In genomic region chr12:46222642-46223041, GRCh38 we compare ENCODE assay signal across 16 cellular contexts. TPM values are rescaled to one million over a fixed set of nuclear protein-coding genes. Genes with fewer than 3 reads are reported as not detected.
DNase-seq lines count a peak whose midpoint lies in the region; ATAC-seq and TF ChIP-seq lines count a peak whose summit lies in the region.
"Had no signal": no experiment of that assay in that cellular context is flagged by ENCODE, and none has a peak within 500 bp of the region (broad histone marks: within the 10 kb centered on the region; RNA-seq: fewer than 3 reads in every experiment).

No MANE protein-coding gene starts in this region.

- peaks cover 41% of the 10 kb centered on the region for H3K4me1 Mint-ChIP-seq in MCF 10A (ENCODE audit: insufficient read depth, unreplicated experiment)
- peaks cover 68% of the 10 kb centered on the region for H3K4me1 Mint-ChIP-seq in T-helper 17 cell

- POLR2A ChIA-PET in MCF 10A (lab: Yijun Ruan, JAX) = interaction anchor here (0.8 to 1.8 kb wide), 4 partner anchors 13 to 46 kb away, joined by 3 to 6 read pairs (median 4); partner anchors contain the start of gene SLC38A1

- H3K4me3 ChIP-seq in mammary epithelial cell (replicated peaks in 1 of 3; ENCODE audit: insufficient read depth in 1 of 3, low read depth in 2 of 3, low read length in 3 of 3) = no peak overlapping the region
- H3K4me3 ChIP-seq in gastroesophageal sphincter = no peak overlapping the region
- H3K4me3 ChIP-seq in uterus = no peak overlapping the region
- H3K4me3 ChIP-seq: pancreas, upper lobe of left lung had no signal

- no peak for TF ChIP-seq CTCF in MCF 10A (IDR thresholded peaks at IDR 0.05; ENCODE audit: unreplicated experiment)
- TF ChIP-seq CTCF in mammary epithelial cell (conservative IDR thresholded peaks at IDR 0.05 in 1 of 2, IDR thresholded peaks at IDR 0.05 in 1 of 2; ENCODE audit: extremely low read depth in 1 of 2, insufficient read depth in 1 of 2, low read depth in 1 of 2, low read length in 2 of 2) = no peak
- TF ChIP-seq CTCF in gastroesophageal sphincter (IDR thresholded peaks at IDR 0.05) = no peak
- no peak for TF ChIP-seq CTCF in uterus (IDR thresholded peaks at IDR 0.05)

- H3K27me3 ChIP-seq in mammary epithelial cell (ENCODE audit: insufficient read depth, low read length) = no peaks in the 10 kb centered on the region
- no peaks in the 10 kb centered on the region for H3K27me3 ChIP-seq in gastroesophageal sphincter
- no peaks in the 10 kb centered on the region for H3K27me3 ChIP-seq in uterus
- H3K27me3 ChIP-seq: pancreas, upper lobe of left lung had no signal

- no peak overlapping the region for H2AFZ ChIP-seq in mammary epithelial cell (ENCODE audit: low read depth, low read length)

- dilution Hi-C loops in mammary epithelial cell (cut with HindIII; ENCODE audit: low sequenced_read_pairs) = no loop called here

- no peak overlapping the region for H3K4me3 Mint-ChIP-seq in MCF 10A (ENCODE audit: unreplicated experiment)
- peak overlapping the region; percentile 50 for H3K4me3 Mint-ChIP-seq in T-helper 17 cell
- H3K4me3 Mint-ChIP-seq: mesothelial cell of epicardium had no signal

- peaks cover 93% of the 10 kb centered on the region for H3K79me2 ChIP-seq in mammary epithelial cell (ENCODE audit: insufficient read depth, low read length)

- H3K9me3 Mint-ChIP-seq in MCF 10A (ENCODE audit: unreplicated experiment) = no peaks in the 10 kb centered on the region
- H3K9me3 Mint-ChIP-seq: mesothelial cell of epicardium had no signal

- TF ChIP-seq POLR2A in gastroesophageal sphincter (IDR thresholded peaks at IDR 0.05) (no peak), uterus (IDR thresholded peaks at IDR 0.05) (no peak)

- H3K27me3 Mint-ChIP-seq in MCF 10A (ENCODE audit: insufficient read depth, unreplicated experiment) (no peaks in the 10 kb centered on the region), T-helper 17 cell (no peaks in the 10 kb centered on the region)

- TF ChIP-seq EP300 in gastroesophageal sphincter (IDR thresholded peaks at IDR 0.05) = no peak

- no peak for ATAC-seq in T-helper 17 cell
- no peak for ATAC-seq in gastroesophageal sphincter
- no peak for ATAC-seq in HG03175 (IDR thresholded peaks at IDR 0.05; ENCODE audit: unreplicated experiment)
- ATAC-seq in GM21619 (IDR thresholded peaks at IDR 0.05; ENCODE audit: unreplicated experiment) = no peak
- ATAC-seq: pancreas, Right ventricle myocardium inferior had no signal

- peaks cover 1% of the 10 kb centered on the region for H4K20me1 ChIP-seq in mammary epithelial cell (ENCODE audit: insufficient read depth, low read length)

- intact Hi-C loops in MCF 10A (cut with micrococcal nuclease) = no loop called here
- intact Hi-C loops in mammary epithelial cell (cut with micrococcal nuclease) = no loop called here
- intact Hi-C loops in posterior cingulate gyrus (cut with DNase I) = no loop called here
- intact Hi-C loops in uterus (cut with DNase I; ENCODE audit: low total_unique reads) = no loop called here

- peaks cover 81% of the 10 kb centered on the region for H3K36me3 Mint-ChIP-seq in MCF 10A (ENCODE audit: insufficient read depth, unreplicated experiment)
- H3K36me3 Mint-ChIP-seq in T-helper 17 cell (ENCODE audit: low read depth) = peaks cover 12% of the 10 kb centered on the region

- BruUV-seq in MCF 10A (replicated peaks; lab: Mats Ljungman, UMichigan) (no TSS peak), mammary epithelial cell (replicated peaks; lab: Mats Ljungman, UMichigan) (no TSS peak)

- H3K27ac ChIP-seq in mammary epithelial cell (ENCODE audit: insufficient read depth, low read depth, low read length) (no peak overlapping the region), gastroesophageal sphincter (peak overlapping the region; percentile 75 to 80 (median 78)), uterus (no peak overlapping the region)
- H3K27ac ChIP-seq: pancreas, upper lobe of left lung had no signal

- 93% methylated on average over 1 of the region's 1 CpG for WGBS in mammary epithelial cell (ENCODE audit: low coverage, missing lambda C conversion rate)
- WGBS in gastroesophageal sphincter (ENCODE audit: low coverage in 1 of 2), 2 donors = 56 to 60% methylated on average over 1 of the region's 1 CpG

- H3K27ac Mint-ChIP-seq in MCF 10A (ENCODE audit: low read depth, unreplicated experiment) (peak overlapping the region; percentile 40), T-helper 17 cell (peak overlapping the region; percentile 99)

- H3K9ac ChIP-seq in mammary epithelial cell (ENCODE audit: insufficient read depth, low read length) = no peak overlapping the region

- H3K9me3 ChIP-seq in mammary epithelial cell (replicated peaks; ENCODE audit: insufficient read depth, low read length) (no peaks in the 10 kb centered on the region), T-helper 17 cell (ENCODE audit: control insufficient read depth, low read length, poor library complexity, severe bottlenecking) (no peaks in the 10 kb centered on the region), gastroesophageal sphincter (no peaks in the 10 kb centered on the region), uterus (no peaks in the 10 kb centered on the region)
- H3K9me3 ChIP-seq: pancreas, upper lobe of left lung had no signal

- CTCF ChIA-PET in MCF 10A (lab: Yijun Ruan, JAX) (interaction anchor here (1.0 kb wide), 1 partner anchor 15 kb away, joined by 3 read pairs; no protein-coding TSS in a partner anchor), mammary epithelial cell (lab: Charles Lee; ENCODE audit: low non-redundant PET) (no interaction called here)

- H3K4me1 ChIP-seq in mammary epithelial cell (ENCODE audit: insufficient read depth, low read length) = peaks cover 46% of the 10 kb centered on the region
- H3K4me1 ChIP-seq in gastroesophageal sphincter = peaks cover 24 to 96% (median 43%) of the 10 kb centered on the region in 3 donors
- H3K4me1 ChIP-seq in uterus = peaks cover 0 to 3% of the 10 kb centered on the region in 2 donors

- peaks cover 27% of the 10 kb centered on the region for H3K36me3 ChIP-seq in mammary epithelial cell (ENCODE audit: insufficient read depth, low read length)
- no peaks in the 10 kb centered on the region for H3K36me3 ChIP-seq in gastroesophageal sphincter
- no peaks in the 10 kb centered on the region for H3K36me3 ChIP-seq in uterus
- H3K36me3 ChIP-seq: pancreas had no signal

- in situ Hi-C loops in mammary epithelial cell (cut with MboI; ENCODE audit: low sequenced_read_pairs in 2 of 2) = no loop called here

- no peak for DNase-seq in MCF 10A (ENCODE audit: unreplicated experiment)
- DNase-seq in mammary epithelial cell = no peak
- DNase-seq in T-helper 17 cell = no peak
- no peak for DNase-seq in posterior cingulate gyrus
- no peak for DNase-seq in uterus
- DNase-seq: activated CD8-positive, alpha-beta memory T cell treated with anti-CD3 and anti-CD28 coated beads, Interleukin-2, amount 50 U/mL, for 48 hours; dermis blood vessel endothelial cell; NCI-H1930; NCI-H774; pancreas; upper lobe of left lung had no signal

- no peak overlapping the region for H3K4me2 ChIP-seq in mammary epithelial cell (ENCODE audit: insufficient read depth, low read depth, low read length)

RNA-seq across cellular contexts. Expression of gene SLC38A1, which starts 46.2 kb away (rescaled TPM):
- total RNA-seq in MCF 10A (2022) (327 and 339 TPM in 2 replicates), mammary epithelial cell (100 to 1,000 TPM; 208 to 360 TPM), T-helper 17 cell (100 to 1,000 TPM; 262 to 265 TPM), gastroesophageal sphincter (100 to 1,000 TPM; 175 to 273 (median 195) TPM), uterus (10 to 100 TPM; 27.1 to 93.6 (median 64.1) TPM)
- 106 TPM for polyA plus RNA-seq in mammary epithelial cell
- polyA minus RNA-seq in mammary epithelial cell = 301 TPM

Comparison
In these comparisons a context has a peak if more than half of its experiments do, and no peak if none do; other contexts are left out.
1. H3K27ac ChIP-seq: peak in gastroesophageal sphincter (4 of 4); none in mammary epithelial cell (single experiment) and uterus (0 of 2).